ENCODE assay signal across 18 cellular contexts in the genomic region with DNA sequence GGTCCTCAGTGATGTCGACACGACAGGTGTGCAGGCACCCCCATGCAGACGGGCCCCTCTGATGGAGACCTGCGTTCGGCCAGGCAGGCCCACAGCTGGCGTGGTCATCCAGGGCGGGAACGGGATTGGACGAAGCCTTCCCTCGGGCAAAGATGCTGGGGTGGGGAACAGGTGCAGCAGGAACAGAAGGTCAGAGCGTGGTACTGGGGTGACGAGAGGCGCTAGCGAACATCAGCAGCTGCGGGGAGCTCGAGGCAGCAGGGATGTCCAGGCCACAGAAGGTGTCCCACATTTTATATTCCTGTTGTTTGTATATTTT.
A peak's percentile ranks its signal among the peaks of the same experiment; 100 is the strongest.
DNase-seq lines count a peak whose midpoint lies in the region; ATAC-seq and TF ChIP-seq lines count a peak whose summit lies in the region.
"Had no signal": no experiment of that assay in that cellular context is flagged by ENCODE, and none has a peak within 500 bp of the region (broad histone marks: within the 10 kb centered on the region; RNA-seq: fewer than 3 reads in every experiment).

No MANE protein-coding gene starts in this region.

- no peak overlapping the region for H3K23ac ChIP-seq in H9 (ENCODE audit: insufficient read length, low read depth, low read length)

- no peak overlapping the region for H2BK12ac ChIP-seq in H9 (ENCODE audit: insufficient read length, low read depth, low read length)

- no peaks in the 10 kb centered on the region for H3K23me2 ChIP-seq in H9 (ENCODE audit: insufficient read length, low read depth, low read length, poor library complexity, severe bottlenecking)

- H4K91ac ChIP-seq in H9 (ENCODE audit: insufficient read length, low read depth, low read length), result no peak overlapping the region

- H3K4me3 ChIP-seq in HUES48 (ENCODE audit: low read depth, low read length), result no peak overlapping the region
- H3K4me3 ChIP-seq: BLaER1 treated with 17β-estradiol and CSF1 and Interleukin-3, amounts not matched to agents 10 nM and 100 nM; GM12878; GM23338 had no signal

- no peak overlapping the region for H3T11ph ChIP-seq in H9 (ENCODE audit: low read length)

- no peak overlapping the region for H3K18ac ChIP-seq in H9 (ENCODE audit: insufficient read length, low read depth, low read length)

- WGBS in H9 (ENCODE audit: extremely low coverage, insufficient read length, low lambda C conversion rate), result no CpG with 5 or more reads among the region's 16 CpGs

- H3K79me2 ChIP-seq in H9 (ENCODE audit: insufficient read depth, low read length), result peaks cover 2% of the 10 kb centered on the region; the same call in 1 of the 2 replicates

- TF ChIP-seq CTCF in H9 (conservative IDR thresholded peaks at IDR 0.05), result no peak
- TF ChIP-seq CTCF in neural crest cell (conservative IDR thresholded peaks at IDR 0.05), result no peak

- H3K27ac Mint-ChIP-seq in H9 (0 out of 7 replicates have a peak overlapping the region, but pooled peaks of 2 of the 3 experiments have one; percentile 18 to 21), T-helper 17 cell (peak overlapping the region; percentile 41), neural crest cell (ENCODE audit: unreplicated experiment) (peak overlapping the region; percentile 60)
- H3K27ac Mint-ChIP-seq: B cell; CD8-positive, alpha-beta T cell had no signal

- H3K9me3 ChIP-seq in H9 (ENCODE audit: control insufficient read depth, low read depth, low read length) (no peaks in the 10 kb centered on the region), HUES48 (ENCODE audit: control insufficient read depth, insufficient read depth, low read length) (no peaks in the 10 kb centered on the region), T-helper 17 cell (ENCODE audit: control insufficient read depth, low read length, poor library complexity, severe bottlenecking) (no peaks in the 10 kb centered on the region)
- H3K9me3 ChIP-seq: BLaER1 treated with 17β-estradiol and CSF1 and Interleukin-3, amounts not matched to agents 10 nM and 100 nM had no signal

- no peak overlapping the region for H4K8ac ChIP-seq in H9 (replicated peaks; ENCODE audit: insufficient read length, low read depth, low read length)

- H3K36me3 ChIP-seq in HUES48 (ENCODE audit: control insufficient read depth, insufficient read depth, low read length), result no peaks in the 10 kb centered on the region
- H3K36me3 ChIP-seq: BLaER1 treated with 17β-estradiol and CSF1 and Interleukin-3, amounts not matched to agents 10 nM and 100 nM had no signal

- H3K4me2 ChIP-seq in H9 (ENCODE audit: insufficient read depth, insufficient read length, low read length), result no peak overlapping the region
- H3K4me2 ChIP-seq: GM23338 had no signal

- H3K27me3 ChIP-seq in H9 (ENCODE audit: insufficient read depth, low read length) (no peaks in the 10 kb centered on the region), HUES48 (ENCODE audit: control insufficient read depth, insufficient read depth, low read length) (no peaks in the 10 kb centered on the region)
- H3K27me3 ChIP-seq: BLaER1 treated with 17β-estradiol and CSF1 and Interleukin-3, amounts not matched to agents 10 nM and 100 nM had no signal

- no peak overlapping the region for H2BK120ac ChIP-seq in H9 (ENCODE audit: low read depth, low read length, poor library complexity, severe bottlenecking)

- H3K4me1 ChIP-seq in H9 (ENCODE audit: insufficient read depth, low read length) (peaks cover 9% of the 10 kb centered on the region; the same call in 1 of the 2 replicates), HUES48 (ENCODE audit: control insufficient read depth, insufficient read depth, low read length) (peaks cover 19% of the 10 kb centered on the region)

- no peak overlapping the region for H2BK15ac ChIP-seq in H9 (ENCODE audit: low read depth, low read length)

- H3K4me1 Mint-ChIP-seq in H9, result peaks cover 44 to 50% of the 10 kb centered on the region in 2 experiments
- H3K4me1 Mint-ChIP-seq in T-helper 17 cell, result peaks cover 28% of the 10 kb centered on the region
- H3K4me1 Mint-ChIP-seq in neural crest cell, result peaks cover 54% of the 10 kb centered on the region

- no peak for DNase-seq in H9
- no peak for DNase-seq in T-helper 17 cell
- DNase-seq in neural crest cell (ENCODE audit: low read depth, low spot score), result no peak
- DNase-seq in kidney glomerular epithelial cell (lab: John Stamatoyannopoulos, UW), result no peak
- DNase-seq: Calu3; CD8-positive, alpha-beta T cell; DND-41; EL; KG1 had no signal

- H2BK20ac ChIP-seq in H9 (ENCODE audit: low read depth, low read length, poor library complexity, severe bottlenecking), result no peak overlapping the region

- no peak overlapping the region for H3K27ac ChIP-seq in H9 (ENCODE audit: insufficient read length, low read depth, low read length)
- H3K27ac ChIP-seq in HUES48 (ENCODE audit: low read depth, low read length), result peak overlapping the region; percentile 53
- H3K27ac ChIP-seq: BLaER1 treated with 17β-estradiol and CSF1 and Interleukin-3, amounts not matched to agents 10 nM and 100 nM; HL-60 had no signal

- no peaks in the 10 kb centered on the region for H3K79me1 ChIP-seq in H9 (ENCODE audit: insufficient read depth, low read depth, low read length, poor library complexity, severe bottlenecking)

- H2AK5ac ChIP-seq in H9 (ENCODE audit: insufficient read length, low read length), result no peak overlapping the region

- no peak overlapping the region for H4K5ac ChIP-seq in H9 (ENCODE audit: insufficient read length, low read depth, low read length)

- H3K4me3 Mint-ChIP-seq in H9 (no peak overlapping the region), T-helper 17 cell (no peak overlapping the region), neural crest cell (no peak overlapping the region)
- H3K4me3 Mint-ChIP-seq: B cell; CD8-positive, alpha-beta T cell; GM23338 had no signal

- no peak overlapping the region for H3K56ac ChIP-seq in H9 (ENCODE audit: insufficient read length, low read depth, low read length)

- H3K9ac ChIP-seq in H9 (ENCODE audit: extremely low read depth, insufficient read length, low read length) (no peak overlapping the region), HUES48 (ENCODE audit: low read depth, low read length) (no peak overlapping the region)
- H3K9ac ChIP-seq: BLaER1 treated with 17β-estradiol and CSF1 and Interleukin-3, amounts not matched to agents 10 nM and 100 nM had no signal

- H2AFZ ChIP-seq in H9 (ENCODE audit: low read length), result no peak overlapping the region
- H2AFZ ChIP-seq: GM23338 had no signal

- H3K9me3 Mint-ChIP-seq in H9 (no peaks in the 10 kb centered on the region), neural crest cell (no peaks in the 10 kb centered on the region)
- H3K9me3 Mint-ChIP-seq: CD8-positive, alpha-beta T cell had no signal

- H4K20me1 ChIP-seq in H9 (ENCODE audit: control insufficient read depth, insufficient read depth, insufficient read length), result no peaks in the 10 kb centered on the region
- H4K20me1 ChIP-seq: BLaER1 treated with 17β-estradiol and CSF1 and Interleukin-3, amounts not matched to agents 10 nM and 100 nM had no signal

- H3K14ac ChIP-seq in H9 (ENCODE audit: insufficient read depth, low read length), result no peak overlapping the region

- ATAC-seq in T-helper 17 cell (no peak), HG03520 (IDR thresholded peaks at IDR 0.05; ENCODE audit: unreplicated experiment) (no peak), GM18498 (IDR thresholded peaks at IDR 0.05; ENCODE audit: unreplicated experiment) (no peak), HG03108 (IDR thresholded peaks at IDR 0.05; ENCODE audit: unreplicated experiment) (no peak)
- ATAC-seq: CD8-positive, alpha-beta T cell; GM12878; GM23338 had no signal

- H3K27me3 Mint-ChIP-seq in H9 (ENCODE audit: low read depth), result no peaks in the 10 kb centered on the region
- H3K27me3 Mint-ChIP-seq in T-helper 17 cell, result no peaks in the 10 kb centered on the region
- H3K27me3 Mint-ChIP-seq in neural crest cell (ENCODE audit: low read depth), result no peaks in the 10 kb centered on the region

- no peak overlapping the region for H3K4ac ChIP-seq in H9 (ENCODE audit: low read depth, low read length)

- no peak overlapping the region for H2BK5ac ChIP-seq in H9 (ENCODE audit: insufficient read length, low read length)

- H3K36me3 Mint-ChIP-seq in H9 (ENCODE audit: insufficient read depth in 1 of 3, low read depth in 3 of 3), result peaks cover 0 to 19% (median 5%) of the 10 kb centered on the region in 3 experiments; a peak in 5 of 7 replicates
- peaks cover under 1% of the 10 kb centered on the region for H3K36me3 Mint-ChIP-seq in T-helper 17 cell (ENCODE audit: low read depth)
- no peaks in the 10 kb centered on the region for H3K36me3 Mint-ChIP-seq in neural crest cell (ENCODE audit: low read depth)
- H3K36me3 Mint-ChIP-seq: CD8-positive, alpha-beta T cell had no signal
